ENCODE assay signal across 8 cellular contexts in genomic region chr17:43020789-43021738, GRCh38. TPM values are rescaled to one million over a fixed set of nuclear protein-coding genes. Genes with fewer than 3 reads are reported as not detected.
A peak's percentile ranks its signal among the peaks of the same experiment; 100 is the strongest.
DNase-seq lines count a peak whose midpoint lies in the region; ATAC-seq and TF ChIP-seq lines count a peak whose summit lies in the region.

No MANE protein-coding gene starts in this region.

- H3K4me2 ChIP-seq in mammary epithelial cell (ENCODE audit: insufficient read depth, low read depth, low read length), result peak overlapping the region; percentile 99

- H2AFZ ChIP-seq in mammary epithelial cell (ENCODE audit: low read depth, low read length), result peak overlapping the region; percentile 99

- peak overlapping the region; percentile 99 for H3K4me3 ChIP-seq in HL-60 (replicated peaks; ENCODE audit: insufficient read depth, low read length)
- H3K4me3 ChIP-seq in SJCRH30, result peak overlapping the region; percentile 70
- H3K4me3 ChIP-seq in mammary epithelial cell (replicated peaks in 1 of 3; ENCODE audit: insufficient read depth in 1 of 3, low read depth in 2 of 3, low read length in 3 of 3), result peak overlapping the region; percentile 90 to 100 (median 99)
- peak overlapping the region; percentile 97 for H3K4me3 ChIP-seq in iPS-18c (ENCODE audit: insufficient read depth, low read depth, low read length)
- H3K4me3 ChIP-seq in gastrocnemius medialis, result peak overlapping the region; percentile 84 to 93 (median 91)

- H3K27ac ChIP-seq in HL-60 (replicated peaks) (peak overlapping the region; percentile 93), SJCRH30 (peak overlapping the region; percentile 45), mammary epithelial cell (ENCODE audit: insufficient read depth, low read depth, low read length) (peak overlapping the region; percentile 60), gastrocnemius medialis (peak overlapping the region; percentile 79 to 83 (median 80))

- no peak for TF ChIP-seq CTCF in HL-60 (IDR thresholded peaks at IDR 0.05; ENCODE audit: insufficient read depth, low read length)
- TF ChIP-seq CTCF in mammary epithelial cell (conservative IDR thresholded peaks at IDR 0.05 in 1 of 2, IDR thresholded peaks at IDR 0.05 in 1 of 2; ENCODE audit: extremely low read depth in 1 of 2, insufficient read depth in 1 of 2, low read depth in 1 of 2, low read length in 2 of 2), result no peak
- TF ChIP-seq CTCF in gastrocnemius medialis (IDR thresholded peaks at IDR 0.05 in 4 of 5, conservative IDR thresholded peaks at IDR 0.05 in 1 of 5), result no peak

- H3K9me3 ChIP-seq in SJCRH30 (replicated peaks) (no peaks in the 10 kb centered on the region), mammary epithelial cell (replicated peaks; ENCODE audit: insufficient read depth, low read length) (no peaks in the 10 kb centered on the region), iPS-18c (ENCODE audit: control insufficient read depth, insufficient read depth, low read length) (no peaks in the 10 kb centered on the region), gastrocnemius medialis (no peaks in the 10 kb centered on the region)

- peak in 1 of 2 donors; percentile 43 for TF ChIP-seq POLR2A in gastrocnemius medialis (IDR thresholded peaks at IDR 0.05)

- no peaks in the 10 kb centered on the region; the same call in 1 of the 2 replicates for H3K36me3 ChIP-seq in SJCRH30
- no peaks in the 10 kb centered on the region for H3K36me3 ChIP-seq in mammary epithelial cell (ENCODE audit: insufficient read depth, low read length)
- peaks cover 0 to 5% of the 10 kb centered on the region in 2 donors for H3K36me3 ChIP-seq in gastrocnemius medialis

- peak overlapping the region; percentile 82 for H3K9ac ChIP-seq in mammary epithelial cell (ENCODE audit: insufficient read depth, low read length)

- 34% methylated on average over 13 of the region's 40 CpGs for WGBS in mammary epithelial cell (ENCODE audit: low coverage, missing lambda C conversion rate)

- H3K27me3 ChIP-seq in HL-60 (ENCODE audit: insufficient read depth, poor library complexity, severe bottlenecking), result no peaks in the 10 kb centered on the region
- no peaks in the 10 kb centered on the region for H3K27me3 ChIP-seq in SJCRH30
- no peaks in the 10 kb centered on the region for H3K27me3 ChIP-seq in mammary epithelial cell (ENCODE audit: insufficient read depth, low read length)
- H3K27me3 ChIP-seq in gastrocnemius medialis, result no peaks in the 10 kb centered on the region

- CTCF ChIA-PET in mammary epithelial cell (lab: Charles Lee; ENCODE audit: low non-redundant PET), result no interaction called here

- peaks cover 28% of the 10 kb centered on the region for H3K79me2 ChIP-seq in mammary epithelial cell (ENCODE audit: insufficient read depth, low read length)

- ATAC-seq in gastrocnemius medialis (peak; percentile 39 to 45), HG03442 (IDR thresholded peaks at IDR 0.05; ENCODE audit: unreplicated experiment) (no peak)

- in situ Hi-C loops in mammary epithelial cell (cut with MboI; ENCODE audit: low sequenced_read_pairs in 2 of 2), result loop anchor here in 1 of 2 donors (25.0 kb wide), 1 partner anchor 291 kb away; no protein-coding TSS in a partner anchor
- in situ Hi-C loops in gastrocnemius medialis (cut with MboI; ENCODE audit: low sequenced_read_pairs in 4 of 4), result loop anchor here in 1 of 4 donors (25.0 kb wide), 1 partner anchor 291 kb away; no protein-coding TSS in a partner anchor

- H4K20me1 ChIP-seq in mammary epithelial cell (ENCODE audit: insufficient read depth, low read length), result no peaks in the 10 kb centered on the region

- no peaks in the 10 kb centered on the region for H3K4me1 ChIP-seq in SJCRH30
- H3K4me1 ChIP-seq in mammary epithelial cell (ENCODE audit: insufficient read depth, low read length), result peaks cover 15% of the 10 kb centered on the region
- peaks cover 23 to 25% of the 10 kb centered on the region in 2 donors for H3K4me1 ChIP-seq in gastrocnemius medialis

- intact Hi-C loops in mammary epithelial cell (cut with micrococcal nuclease), result no loop called here
- intact Hi-C loops in gastrocnemius medialis (cut with DNase I; ENCODE audit: low total_unique reads), result loop anchor here (2.0 kb wide), 1 partner anchor 104 kb away; the partner anchor contains the start of gene BRCA1

- peak; percentile 82 for DNase-seq in CMK (ENCODE audit: low read depth)
- peak; percentile 75 to 82 for DNase-seq in HL-60 (ENCODE audit: low read depth in 1 of 2, low spot score in 1 of 2)
- peak; percentile 46 to 51 for DNase-seq in SJCRH30
- DNase-seq in mammary epithelial cell, result peak; percentile 47
- peak; percentile 56 to 67 for DNase-seq in gastrocnemius medialis
- DNase-seq in cerebellar cortex (ENCODE audit: low spot score), result no peak

- BruUV-seq in mammary epithelial cell (replicated peaks; lab: Mats Ljungman, UMichigan), result no TSS peak

- dilution Hi-C loops in mammary epithelial cell (cut with HindIII; ENCODE audit: low sequenced_read_pairs), result no loop called here

RNA-seq across cellular contexts. Expression of gene VAT1, which starts 1.1 kb away (rescaled TPM):
- total RNA-seq in SJCRH30 (2014; rRNA removed; shearing (Covaris generic)), result 32.5 and 34.9 TPM in 2 replicates
- total RNA-seq in mammary epithelial cell, result 100 to 1,000 TPM; 196 to 230 TPM
- 149 TPM for polyA plus RNA-seq in mammary epithelial cell
- polyA minus RNA-seq in mammary epithelial cell, result 385 TPM
- 10 to 100 TPM; 18.0 to 49.5 (median 35.8) TPM for total RNA-seq in gastrocnemius medialis

RNA-seq across cellular contexts. Expression of gene RND2, which starts 4.0 kb away (rescaled TPM):
- total RNA-seq in SJCRH30 (2014; rRNA removed; shearing (Covaris generic)), result 0.68 and 0.79 TPM in 2 replicates
- total RNA-seq in mammary epithelial cell (under 1 TPM; 0.17 to 0.85 TPM), gastrocnemius medialis (under 1 TPM in 3 of 4 donors, not detected in 1; 0.04 to 0.10 (median 0.10) TPM)
- 0.20 TPM for polyA plus RNA-seq in mammary epithelial cell
- not detected for polyA minus RNA-seq in mammary epithelial cell

RNA-seq across cellular contexts. Expression of gene IFI35, which starts 14.5 kb away (rescaled TPM):
- total RNA-seq in SJCRH30 (2014; rRNA removed; shearing (Covaris generic)), result 0.33 TPM in 1 of 2 replicates, not detected in the other
- 1 to 10 TPM; 6.7 to 7.3 TPM for total RNA-seq in mammary epithelial cell
- polyA plus RNA-seq in mammary epithelial cell, result 8.3 TPM
- 12.2 TPM for polyA minus RNA-seq in mammary epithelial cell
- total RNA-seq in gastrocnemius medialis, result 10 to 100 TPM in 1 of 4 donors, 1 to 10 TPM in 3; 1.3 to 11.0 (median 4.0) TPM

RNA-seq across cellular contexts. Expression of gene RPL27, which starts 22.8 kb away (rescaled TPM):
- 3,033 and 3,236 TPM in 2 replicates for total RNA-seq in SJCRH30 (2014; rRNA removed; shearing (Covaris generic))
- total RNA-seq in mammary epithelial cell (1,000 to 10,000 TPM in 1 of 2 donors, 100 to 1,000 TPM in 1; 634 to 1,021 TPM), gastrocnemius medialis (1,000 to 10,000 TPM in 2 of 4 donors, 100 to 1,000 TPM in 2; 800 to 1,300 (median 1,077) TPM)
- 3,340 TPM for polyA plus RNA-seq in mammary epithelial cell
- 1,201 TPM for polyA minus RNA-seq in mammary epithelial cell

RNA-seq across cellular contexts. Expression of gene RUNDC1, which starts 40.7 kb away (rescaled TPM):
- total RNA-seq in SJCRH30 (2014; rRNA removed; shearing (Covaris generic)), result 10.8 and 11.9 TPM in 2 replicates
- total RNA-seq in mammary epithelial cell (10 to 100 TPM; 14.5 to 16.2 TPM), gastrocnemius medialis (10 to 100 TPM; 13.8 to 19.8 (median 16.4) TPM)
- 12.6 TPM for polyA plus RNA-seq in mammary epithelial cell
- polyA minus RNA-seq in mammary epithelial cell, result 12.5 TPM
